In the genomic region with DNA sequence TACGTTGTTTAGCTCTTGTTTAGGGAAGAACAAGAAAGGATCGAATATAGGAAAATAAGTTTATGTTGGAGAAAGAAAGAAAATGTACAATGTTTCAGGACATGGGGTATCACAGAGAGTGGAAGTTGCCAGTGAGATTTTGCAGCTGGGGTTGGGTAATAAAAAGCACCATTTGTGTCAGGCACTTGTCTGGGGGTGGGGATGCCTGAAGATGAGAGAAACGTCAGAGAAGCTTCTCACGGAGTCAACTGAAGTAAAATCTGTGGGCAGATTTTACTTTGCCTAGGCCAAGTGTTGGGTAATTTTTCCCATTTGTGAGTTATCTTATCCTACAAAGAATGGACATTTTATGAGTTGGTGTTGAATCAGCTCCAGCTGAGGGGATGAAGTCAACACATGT, we compare ENCODE assay signal across 20 cellular contexts.
"Had no signal": no experiment of that assay in that cellular context is flagged by ENCODE, and none has a peak within 500 bp of the region (broad histone marks: within the 10 kb centered on the region; RNA-seq: fewer than 3 reads in every experiment).

No MANE protein-coding gene starts in this region.

- DNase-seq: dermis blood vessel endothelial cell; dorsolateral prefrontal cortex; effector CD4-positive, alpha-beta T cell; effector memory CD4-positive, alpha-beta T cell; foreskin keratinocyte; heart right ventricle; hippocampal formation; islet precursor cell; kidney; kidney glomerular epithelial cell; left colon; left ventricle myocardium inferior; lower lobe of right lung; mesenchymal stem cell; mucosa of descending colon had no signal

- H3K4me3 ChIP-seq: coronary artery, dorsolateral prefrontal cortex, esophagus muscularis mucosa, gastroesophageal sphincter, heart right ventricle, left ventricle myocardium inferior, lower lobe of right lung, mucosa of descending colon had no signal

- H3K4me1 ChIP-seq: esophagus muscularis mucosa, foreskin keratinocyte, gastroesophageal sphincter, heart right ventricle, left ventricle myocardium inferior, lower lobe of right lung had no signal

- H3K36me3 Mint-ChIP-seq: mesothelial cell of epicardium had no signal

- H3K4me1 Mint-ChIP-seq: mesothelial cell of epicardium had no signal

- H3K36me3 ChIP-seq: heart right ventricle, left ventricle myocardium inferior, lower lobe of right lung had no signal

- H3K27me3 ChIP-seq: esophagus muscularis mucosa, gastroesophageal sphincter had no signal

- H3K27ac Mint-ChIP-seq: mesothelial cell of epicardium had no signal

- H3K27ac ChIP-seq: coronary artery, esophagus muscularis mucosa, foreskin keratinocyte, gastroesophageal sphincter, heart right ventricle, left ventricle myocardium inferior, lower lobe of right lung had no signal

- H3K4me3 Mint-ChIP-seq: mesothelial cell of epicardium had no signal

- H3K9me3 Mint-ChIP-seq: mesothelial cell of epicardium had no signal

- ATAC-seq: foreskin keratinocyte, gastroesophageal sphincter, left colon, left lobe of liver, mucosa of descending colon had no signal

- H3K9me3 ChIP-seq: esophagus muscularis mucosa, gastroesophageal sphincter, heart right ventricle, left ventricle myocardium inferior, lower lobe of right lung, mucosa of descending colon had no signal
